Comparison of ENCODE assay signal across 8 cellular contexts in the genomic region with DNA sequence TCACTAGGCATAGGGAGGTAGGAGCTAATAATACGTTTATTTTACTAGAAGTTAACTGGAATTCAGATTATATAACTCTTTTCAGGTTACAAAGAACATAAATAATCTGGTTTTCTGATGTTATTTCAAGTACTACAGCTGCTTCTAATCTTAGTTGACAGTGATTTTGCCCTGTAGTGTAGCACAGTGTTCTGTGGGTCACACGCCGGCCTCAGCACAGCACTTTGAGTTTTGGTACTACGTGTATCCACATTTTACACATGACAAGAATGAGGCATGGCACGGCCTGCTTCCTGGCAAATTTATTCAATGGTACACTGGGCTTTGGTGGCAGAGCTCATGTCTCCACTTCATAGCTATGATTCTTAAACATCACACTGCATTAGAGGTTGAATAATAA. TPM values are rescaled to one million over a fixed set of nuclear protein-coding genes. Genes with fewer than 3 reads are reported as not detected.
DNase-seq lines count a peak whose midpoint lies in the region; ATAC-seq and TF ChIP-seq lines count a peak whose summit lies in the region.

No MANE protein-coding gene starts in this region.

- H3K27me3 ChIP-seq in Panc1 (ENCODE audit: control insufficient read depth, insufficient read depth, low read length) (no peaks in the 10 kb centered on the region), neural progenitor cell (peaks cover 15% of the 10 kb centered on the region)

- H3K36me3 Mint-ChIP-seq in neural progenitor cell = no peaks in the 10 kb centered on the region

- H3K9me3 ChIP-seq in Panc1 (ENCODE audit: control insufficient read depth, insufficient read depth, low read depth, low read length) = no peaks in the 10 kb centered on the region
- no peaks in the 10 kb centered on the region for H3K9me3 ChIP-seq in neural progenitor cell (ENCODE audit: low read depth)

- no peaks in the 10 kb centered on the region for H3F3A ChIP-seq in neural progenitor cell (ENCODE audit: low read depth)

- H3K36me3 ChIP-seq in Panc1 (ENCODE audit: control insufficient read depth, insufficient read depth, low read length) (no peaks in the 10 kb centered on the region), neural progenitor cell (no peaks in the 10 kb centered on the region)

- peak overlapping the region; percentile 68 for H3K27ac ChIP-seq in C4-2B
- H3K27ac ChIP-seq in Panc1 (ENCODE audit: low read length) = peak overlapping the region; percentile 96
- H3K27ac ChIP-seq in neural progenitor cell = no peak overlapping the region

- H4K20me1 ChIP-seq in neural progenitor cell (ENCODE audit: low read depth) = no peaks in the 10 kb centered on the region

- H3K4me3 ChIP-seq in Panc1 (ENCODE audit: low read depth in 2 of 2, low read length in 2 of 2) (peak overlapping the region; percentile 61 to 85), epithelial cell of proximal tubule (ENCODE audit: low read depth, low read length) (peak overlapping the region; percentile 84), neural progenitor cell (no peak overlapping the region)

- peak overlapping the region; percentile 80 for H3K4me3 Mint-ChIP-seq in neural progenitor cell

- no peaks in the 10 kb centered on the region for H3K79me2 ChIP-seq in neural progenitor cell (ENCODE audit: low read depth)

- H3K4me1 Mint-ChIP-seq in neural progenitor cell = peaks cover 13% of the 10 kb centered on the region

- TF ChIP-seq CTCF in C4-2B (conservative IDR thresholded peaks at IDR 0.05) = no peak
- TF ChIP-seq CTCF in Panc1 (IDR thresholded peaks at IDR 0.05) = no peak
- no peak for TF ChIP-seq CTCF in epithelial cell of proximal tubule (conservative IDR thresholded peaks at IDR 0.05; ENCODE audit: low read depth, low read length)
- TF ChIP-seq CTCF in neural progenitor cell (IDR thresholded peaks at IDR 0.05) = no peak

- H3K27me3 Mint-ChIP-seq in neural progenitor cell (ENCODE audit: insufficient read depth, low read depth) = peaks cover 4% of the 10 kb centered on the region

- H3K4me1 ChIP-seq in Panc1 (ENCODE audit: control insufficient read depth, insufficient read depth, low read length) (peaks cover 17% of the 10 kb centered on the region; the same call in 1 of the 2 replicates), neural progenitor cell (peaks cover 5% of the 10 kb centered on the region)

- CTCF ChIA-PET in Panc1 (lab: Charles Lee) = interaction anchor here (0.6 kb wide), 1 partner anchor 22 kb away, joined by 4 read pairs; no protein-coding TSS in a partner anchor

- DNase-seq in Panc1 (ENCODE audit: low read depth, low spot score) (no peak), epithelial cell of proximal tubule (ENCODE audit: low read depth) (no peak), neural progenitor cell (ENCODE audit: low spot score) (no peak), amygdala (lab: John Stamatoyannopoulos, UW) (no peak)

- in situ Hi-C loops in Panc1 (cut with HindIII; ENCODE audit: low pct_unique_long_range_greater_than_20kb, low sequenced_read_pairs) = no loop called here

- no peak overlapping the region for H3K4me2 ChIP-seq in neural progenitor cell

- intact Hi-C loops in Panc1 (cut with micrococcal nuclease; ENCODE audit: unreplicated experiment) = no loop called here

- TSS peak; percentile 83 for BruUV-seq in Panc1 (replicated peaks; lab: Mats Ljungman, UMichigan)

- H3K9me3 Mint-ChIP-seq in neural progenitor cell = no peaks in the 10 kb centered on the region

- H3K27ac Mint-ChIP-seq in neural progenitor cell = peak overlapping the region; percentile 74

- no peak overlapping the region for H2AFZ ChIP-seq in neural progenitor cell (replicated peaks)

- H3K9ac ChIP-seq in neural progenitor cell = no peak overlapping the region

- ATAC-seq in Panc1 (0 out of 2 replicates have a peak, but pooled peaks have one; percentile 26), GM21737 (IDR thresholded peaks at IDR 0.05; ENCODE audit: unreplicated experiment) (no peak), HG03571 (IDR thresholded peaks at IDR 0.05; ENCODE audit: unreplicated experiment) (no peak), GM21423 (IDR thresholded peaks at IDR 0.05; ENCODE audit: unreplicated experiment) (no peak)

- POLR2A ChIA-PET in Panc1 (lab: Charles Lee) = interaction anchor here (0.6 kb wide), 1 partner anchor 184 kb away, joined by 5 read pairs; no protein-coding TSS in a partner anchor

RNA-seq across cellular contexts. Expression of gene HFE, which starts 1.1 kb away (rescaled TPM):
- total RNA-seq in Panc1 (2021; ENCODE audit: unreplicated experiment) = 12.1 TPM
- 17.7 TPM for polyA plus RNA-seq in Panc1 (2012; ENCODE audit: insufficient read length)
- 5.1 and 5.3 TPM in 2 replicates for total RNA-seq in epithelial cell of proximal tubule
- 0.43 and 1.5 TPM in 2 replicates for total RNA-seq in neural progenitor cell (ENCODE audit: low replicate concordance)
